Comparison of ENCODE assay signal across 7 cellular contexts in the genomic region with DNA sequence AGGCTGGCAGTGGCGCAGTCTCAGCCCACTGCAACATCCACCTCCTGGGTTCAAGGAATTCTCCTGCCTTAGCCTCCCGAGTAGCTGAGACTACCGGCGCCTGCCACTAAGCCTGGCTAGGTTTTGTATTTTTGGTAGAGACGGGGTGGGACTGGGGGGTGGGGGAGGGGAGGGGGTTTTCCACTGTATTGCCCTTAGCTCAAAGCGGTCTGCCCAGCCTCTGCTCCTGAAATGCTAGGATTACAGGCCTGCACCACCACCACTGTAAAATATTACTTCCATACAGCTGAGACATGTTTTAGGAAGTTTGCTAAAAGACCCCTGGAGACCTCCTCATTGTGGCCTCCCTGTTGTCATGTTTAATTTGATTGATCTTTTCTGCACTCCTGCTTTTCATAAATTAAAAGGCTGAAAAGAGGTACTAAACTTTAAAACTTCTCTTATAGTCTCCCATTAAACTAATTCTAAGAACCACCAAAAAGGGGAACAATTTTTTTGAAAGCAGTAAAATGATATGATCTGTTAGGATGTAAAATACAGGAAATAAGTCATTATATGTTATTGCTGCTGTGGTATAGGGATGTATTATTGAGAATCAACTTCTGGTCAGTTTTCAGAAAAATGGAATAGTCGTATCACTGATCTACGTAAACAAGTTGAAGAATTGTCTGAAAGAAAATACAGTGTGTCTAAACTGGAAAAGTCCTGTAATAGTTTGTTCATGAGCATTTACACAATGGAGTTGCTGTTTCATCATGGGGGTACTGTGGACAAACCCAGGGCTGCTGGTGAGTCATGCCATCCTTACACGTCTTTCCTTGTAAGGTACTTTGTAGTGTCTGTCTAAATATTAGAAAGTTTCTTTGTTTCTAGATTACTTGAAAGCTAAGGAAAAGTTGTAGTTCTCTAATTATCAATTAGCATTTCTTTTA.
DNase-seq lines count a peak whose midpoint lies in the region; ATAC-seq and TF ChIP-seq lines count a peak whose summit lies in the region.

No MANE protein-coding gene starts in this region.

- H2BK120ac ChIP-seq in trophoblast cell (ENCODE audit: insufficient read depth, low read length, poor library complexity) = no peak overlapping the region

- H3K4me1 ChIP-seq in PC-9 (replicated peaks; ENCODE audit: insufficient read depth) (peaks cover 15% of the 10 kb centered on the region), trophoblast cell (ENCODE audit: control insufficient read depth in 1 of 2, insufficient read depth in 2 of 2, low read length in 2 of 2) (peaks cover 0 to 9% of the 10 kb centered on the region in 2 experiments), spleen (peaks cover 5 to 41% (median 18%) of the 10 kb centered on the region in 6 donors)

- H3K27me3 Mint-ChIP-seq in HFFc6 (ENCODE audit: insufficient read depth) (peaks cover 4% of the 10 kb centered on the region), endothelial cell (ENCODE audit: unreplicated experiment) (peaks cover 7% of the 10 kb centered on the region)

- H3K9me3 Mint-ChIP-seq in HFFc6 (no peaks in the 10 kb centered on the region), endothelial cell (ENCODE audit: unreplicated experiment) (no peaks in the 10 kb centered on the region)

- H3K14ac ChIP-seq in trophoblast cell (ENCODE audit: low read length) = no peak overlapping the region

- no peaks in the 10 kb centered on the region for H3K36me3 ChIP-seq in PC-9 (ENCODE audit: low read depth)
- H3K36me3 ChIP-seq in trophoblast cell (ENCODE audit: control insufficient read depth in 1 of 2, insufficient read depth in 2 of 2, low read length in 2 of 2) = no peaks in the 10 kb centered on the region
- H3K36me3 ChIP-seq in spleen = peaks cover 0 to 2% (median 0%) of the 10 kb centered on the region in 6 donors

- no TSS peak for BruUV-seq in PC-9 (replicated peaks; lab: Mats Ljungman, UMichigan)

- no peaks in the 10 kb centered on the region for H4K20me1 ChIP-seq in PC-9 (ENCODE audit: insufficient read depth)

- H3K4me1 Mint-ChIP-seq in HFFc6 (ENCODE audit: low read depth) (peaks cover 17% of the 10 kb centered on the region), endothelial cell (ENCODE audit: unreplicated experiment) (peaks cover 14% of the 10 kb centered on the region)

- intact Hi-C loops in PC-9 (cut with micrococcal nuclease; ENCODE audit: unreplicated experiment) (loop anchor here (5.0 kb wide), 1 partner anchor 149 kb away; the partner anchor contains the start of genes SBDS and TYW1), spleen (cut with DNase I; ENCODE audit: low total_unique reads) (no loop called here)

- TF ChIP-seq CTCF in HFFc6 (IDR thresholded peaks at IDR 0.05) (no peak), PC-9 (conservative IDR thresholded peaks at IDR 0.05) (no peak), endothelial cell (IDR thresholded peaks at IDR 0.05; ENCODE audit: unreplicated experiment) (no peak), spleen (IDR thresholded peaks at IDR 0.05 in 8 of 11, conservative IDR thresholded peaks at IDR 0.05 in 3 of 11) (no peak)

- H4K91ac ChIP-seq in trophoblast cell (ENCODE audit: low read depth, low read length) = no peak overlapping the region

- CTCF ChIA-PET in PC-9 (lab: Charles Lee) = interaction anchor here (0.7 kb wide), 1 partner anchor 102 kb away, joined by 3 read pairs; no protein-coding TSS in a partner anchor

- H3K79me2 ChIP-seq in PC-9 (ENCODE audit: low read depth) = peaks cover 12% of the 10 kb centered on the region
- peaks cover 7% of the 10 kb centered on the region for H3K79me2 ChIP-seq in trophoblast cell (ENCODE audit: control insufficient read depth, insufficient read depth, low read length, poor library complexity)

- H3K36me3 Mint-ChIP-seq in HFFc6 (ENCODE audit: low read depth) (0 out of 2 replicates have a peak, but pooled peaks cover 4% of the 10 kb centered on the region), endothelial cell (ENCODE audit: low read depth, unreplicated experiment) (no peaks in the 10 kb centered on the region)

- peaks cover 5% of the 10 kb centered on the region; the same call in 1 of the 2 replicates for H3F3A ChIP-seq in PC-9 (ENCODE audit: insufficient read depth, low read depth)

- H3K18ac ChIP-seq in trophoblast cell (ENCODE audit: low read length) = no peak overlapping the region

- no peak overlapping the region for H3K9ac ChIP-seq in trophoblast cell (ENCODE audit: low read length)

- no peak overlapping the region for H3K23ac ChIP-seq in trophoblast cell (ENCODE audit: low read length)

- peaks cover 10% of the 10 kb centered on the region for H3K79me1 ChIP-seq in trophoblast cell (ENCODE audit: low read length)

- no peak for TF ChIP-seq POLR2A in spleen (IDR thresholded peaks at IDR 0.05)

- H3K27ac Mint-ChIP-seq in HFFc6 (peak overlapping the region; percentile 77), endothelial cell (ENCODE audit: unreplicated experiment) (peak overlapping the region; percentile 45)

- H3K4me3 ChIP-seq in PC-9 = no peak overlapping the region
- H3K4me3 ChIP-seq in trophoblast cell (ENCODE audit: low read depth, low read length) = no peak overlapping the region
- no peak overlapping the region for H3K4me3 ChIP-seq in spleen

- H2AFZ ChIP-seq in PC-9 (no peak overlapping the region), trophoblast cell (ENCODE audit: insufficient read depth, low read length, poor library complexity) (no peak overlapping the region)

- no peak overlapping the region for H3K4me3 Mint-ChIP-seq in HFFc6
- no peak overlapping the region for H3K4me3 Mint-ChIP-seq in endothelial cell (ENCODE audit: unreplicated experiment)

- peak overlapping the region; percentile 31 for H3K4me2 ChIP-seq in PC-9
- H3K4me2 ChIP-seq in trophoblast cell (ENCODE audit: low read length) = no peak overlapping the region

- peak overlapping the region; percentile 70 for H3K27ac ChIP-seq in PC-9
- H3K27ac ChIP-seq in trophoblast cell (ENCODE audit: low read depth, low read length) = no peak overlapping the region
- H3K27ac ChIP-seq in spleen = peak overlapping the region in 4 of 8 donors; percentile 35 to 66 (median 55)

- H3K27me3 ChIP-seq in PC-9 (ENCODE audit: insufficient read depth, low read depth) (no peaks in the 10 kb centered on the region), trophoblast cell (ENCODE audit: insufficient read depth, low read length) (no peaks in the 10 kb centered on the region), spleen (replicated peaks in 1 of 7) (no peaks in the 10 kb centered on the region)

- ATAC-seq in GM19023 (IDR thresholded peaks at IDR 0.05; ENCODE audit: unreplicated experiment) = no peak

- POLR2A ChIA-PET in PC-9 (lab: Charles Lee; ENCODE audit: unreplicated experiment) = no interaction called here

- no peak overlapping the region for H4K12ac ChIP-seq in trophoblast cell (ENCODE audit: low read depth, low read length)

- H4K8ac ChIP-seq in trophoblast cell (ENCODE audit: low read depth, low read length) = no peak overlapping the region

- H2AK5ac ChIP-seq in trophoblast cell (ENCODE audit: low read length) = no peak overlapping the region

- WGBS in trophoblast cell (ENCODE audit: extremely low coverage, insufficient coverage, insufficient read length) = no CpG with 5 or more reads among the region's 9 CpGs
- 48 to 66% (median 57%) methylated on average over 9 of the region's 9 CpGs for WGBS in spleen, 5 donors

- H3K4ac ChIP-seq in trophoblast cell (ENCODE audit: low read depth, low read length) = no peak overlapping the region

- H3K9me2 ChIP-seq in PC-9 (ENCODE audit: insufficient read depth) = no peaks in the 10 kb centered on the region

- no peak overlapping the region for H2BK5ac ChIP-seq in trophoblast cell (ENCODE audit: low read depth, low read length, poor library complexity)

- H3K9me3 ChIP-seq in PC-9 (ENCODE audit: insufficient read depth, low read depth) (no peaks in the 10 kb centered on the region), trophoblast cell (ENCODE audit: insufficient read depth, low read depth, low read length) (no peaks in the 10 kb centered on the region), spleen (no peaks in the 10 kb centered on the region)

- H2BK12ac ChIP-seq in trophoblast cell (ENCODE audit: low read length) = no peak overlapping the region

- DNase-seq in HFFc6 (peak; percentile 49), PC-9 (peak; percentile 21 to 59), endothelial cell (ENCODE audit: low spot score) (no peak), trophoblast cell (peak; percentile 16 to 34), spleen (no peak), cerebellar cortex (ENCODE audit: low spot score) (no peak)

Comparison
In these comparisons a context has a peak if more than half of its experiments do, and no peak if none do; other contexts are left out.
1. DNase-seq: peak in HFFc6 (single experiment), PC-9 (2 of 2) and trophoblast cell (2 of 2); none in endothelial cell (single experiment), spleen (single experiment) and cerebellar cortex (single experiment).